Comparison of ENCODE assay signal across 16 cellular contexts in genomic region chr1:94296018-94296417, GRCh38. TPM values are rescaled to one million over a fixed set of nuclear protein-coding genes. Genes with fewer than 3 reads are reported as not detected.
DNase-seq lines count a peak whose midpoint lies in the region; ATAC-seq, FAIRE-seq and TF ChIP-seq lines count a peak whose summit lies in the region.
"Had no signal": no experiment of that assay in that cellular context is flagged by ENCODE, and none has a peak within 500 bp of the region (broad histone marks: within the 10 kb centered on the region; RNA-seq: fewer than 3 reads in every experiment).

No MANE protein-coding gene starts in this region.

- WGBS in sigmoid colon, 2 donors, result 77 to 83% methylated on average over 5 of the region's 5 CpGs

- TF ChIP-seq POLR2A in H54 (IDR thresholded peaks at IDR 0.05; ENCODE audit: low read depth, low read length) (no peak), sigmoid colon (IDR thresholded peaks at IDR 0.05) (no peak)

- H3K27me3 ChIP-seq in adipocyte (replicated peaks; ENCODE audit: control insufficient read depth, insufficient read depth, low read length) (no peaks in the 10 kb centered on the region), fibroblast of lung (ENCODE audit: control insufficient read depth, insufficient read depth, low read length) (no peaks in the 10 kb centered on the region), sigmoid colon (no peaks in the 10 kb centered on the region), upper lobe of right lung (no peaks in the 10 kb centered on the region)

- no peak for TF ChIP-seq CTCF in fibroblast of lung (conservative IDR thresholded peaks at IDR 0.05 in 1 of 2, IDR thresholded peaks at IDR 0.05 in 1 of 2; ENCODE audit: low read depth in 1 of 2, low read length in 2 of 2)
- TF ChIP-seq CTCF in sigmoid colon (IDR thresholded peaks at IDR 0.05), result no peak
- TF ChIP-seq CTCF in upper lobe of right lung (IDR thresholded peaks at IDR 0.05), result no peak

- H4K20me1 ChIP-seq in fibroblast of lung (ENCODE audit: control insufficient read depth, extremely low read depth, insufficient read depth, low read length), result no peaks in the 10 kb centered on the region

- TF ChIP-seq EP300 in sigmoid colon (IDR thresholded peaks at IDR 0.05), result no peak

- H3K9ac ChIP-seq in adipocyte (ENCODE audit: low read length) (no peak overlapping the region), fibroblast of lung (ENCODE audit: insufficient read depth, low read length) (no peak overlapping the region)

- peak; percentile 50 for FAIRE-seq in H54 (lab: Jason Lieb, UNC)
- FAIRE-seq: frontal cortex had no signal

- no peaks in the 10 kb centered on the region for H3K79me2 ChIP-seq in fibroblast of lung (ENCODE audit: control insufficient read depth, insufficient read depth, low read length)

- DNase-seq in H54 (ENCODE audit: insufficient read length, low spot score) (no peak), adipocyte (ENCODE audit: low read depth) (peak; percentile 77), fibroblast of lung (ENCODE audit: low read depth in 2 of 2) (peak; percentile 78 to 88), sigmoid colon (peak; percentile 68), SK-N-DZ (ENCODE audit: low spot score) (no peak), upper lobe of right lung (no peak), NCI-H82 treated with DMSO at 0.1 percent for 48 hours (lab: John Stamatoyannopoulos, UW; ENCODE audit: unreplicated experiment) (no peak)
- DNase-seq: activated naive CD4-positive, alpha-beta T cell treated with Interleukin-2 at 50 U/mL for 16 hours; CD4-positive, CD25-positive, alpha-beta regulatory T cell; kidney glomerular epithelial cell; NCI-H526 treated with DMSO at 0.1 percent for 48 hours; nephron progenitor cell had no signal

- H3K27ac ChIP-seq in fibroblast of lung (ENCODE audit: insufficient read depth, low read length) (no peak overlapping the region), sigmoid colon (peak overlapping the region in 1 of 4 donors; percentile 39), upper lobe of right lung (no peak overlapping the region)

- H3K9me3 ChIP-seq in adipocyte (ENCODE audit: control insufficient read depth, low read length) (no peaks in the 10 kb centered on the region), fibroblast of lung (ENCODE audit: control insufficient read depth, insufficient read depth, low read depth, low read length) (no peaks in the 10 kb centered on the region), sigmoid colon (no peaks in the 10 kb centered on the region), upper lobe of right lung (no peaks in the 10 kb centered on the region)

- H3K4me3 ChIP-seq in adipocyte (ENCODE audit: low read length) (peak overlapping the region; percentile 11), fibroblast of lung (replicated peaks in 1 of 4; ENCODE audit: control extremely low read depth in 1 of 4, insufficient read depth in 1 of 4, low read depth in 3 of 4, low read length in 4 of 4) (no peak overlapping the region), sigmoid colon (no peak overlapping the region), upper lobe of right lung (no peak overlapping the region)
- H3K4me3 ChIP-seq: smooth muscle cell had no signal

- ATAC-seq in GM18867 (IDR thresholded peaks at IDR 0.05; ENCODE audit: unreplicated experiment) (no peak), upper lobe of right lung (no peak)

- H3K36me3 ChIP-seq in adipocyte (ENCODE audit: control insufficient read depth, insufficient read depth, low read length, severe bottlenecking), result no peaks in the 10 kb centered on the region
- H3K36me3 ChIP-seq in fibroblast of lung (ENCODE audit: control insufficient read depth, insufficient read depth, low read length), result no peaks in the 10 kb centered on the region
- no peaks in the 10 kb centered on the region for H3K36me3 ChIP-seq in sigmoid colon
- H3K36me3 ChIP-seq in upper lobe of right lung, result no peaks in the 10 kb centered on the region

- H3K4me1 ChIP-seq in adipocyte (ENCODE audit: control insufficient read depth, insufficient read depth, low read length) (peaks cover 57% of the 10 kb centered on the region), fibroblast of lung (ENCODE audit: control insufficient read depth, extremely low read depth, insufficient read depth, low read length) (peaks cover 19% of the 10 kb centered on the region), sigmoid colon (peaks cover 0 to 10% (median 8%) of the 10 kb centered on the region in 4 donors), upper lobe of right lung (peaks cover 40% of the 10 kb centered on the region)

- intact Hi-C loops in sigmoid colon (cut with DNase I), result no loop called here
- intact Hi-C loops in upper lobe of right lung (cut with DNase I), result no loop called here

- no peak overlapping the region for H2AFZ ChIP-seq in fibroblast of lung (ENCODE audit: low read length)

- H3K4me2 ChIP-seq in fibroblast of lung (ENCODE audit: extremely low read depth, insufficient read depth, low read length), result peak overlapping the region; percentile 32
- H3K4me2 ChIP-seq: smooth muscle cell had no signal

RNA-seq across cellular contexts. Expression of gene ARHGAP29, which starts 58.6 kb away (rescaled TPM):
- total RNA-seq in fibroblast of lung (20.5 and 26.6 TPM in 2 replicates), sigmoid colon (10 to 100 TPM; 23.2 to 48.2 (median 32.0) TPM), upper lobe of right lung (66.5 TPM)
- polyA plus RNA-seq in fibroblast of lung (35.4 and 37.3 TPM in 2 replicates), sigmoid colon (1 to 10 TPM; 1.2 to 3.6 (median 3.1) TPM)
- polyA plus RNA-seq in fibroblast of lung (2012), result 19.5 and 20.4 TPM in 2 replicates
- 7.0 and 7.8 TPM in 2 replicates for polyA minus RNA-seq in fibroblast of lung (ENCODE audit: low replicate concordance)
- 13.4 and 13.5 TPM in 2 replicates for polyA plus RNA-seq in SK-N-DZ (2014; cell fraction: cytosol; rRNA removed)
- 15.8 and 22.3 TPM in 2 replicates for polyA plus RNA-seq in SK-N-DZ (2014; cell fraction: nucleus; rRNA removed)
- total RNA-seq: activated CD8-positive, alpha-beta memory T cell treated with anti-CD3 and anti-CD28 coated beads for 36 hours; CD4-positive, CD25-positive, alpha-beta regulatory T cell had no signal
- polyA plus RNA-seq: CD4-positive, CD25-positive, alpha-beta regulatory T cell had no signal

Comparison
In these comparisons a context has a peak if more than half of its experiments do, and no peak if none do; other contexts are left out.
1. DNase-seq: peak in adipocyte (single experiment), fibroblast of lung (2 of 2) and sigmoid colon (single experiment); none in H54 (single experiment), SK-N-DZ (single experiment), upper lobe of right lung (single experiment) and NCI-H82 treated with DMSO at 0.1 percent for 48 hours (single experiment).